In the genomic region with DNA sequence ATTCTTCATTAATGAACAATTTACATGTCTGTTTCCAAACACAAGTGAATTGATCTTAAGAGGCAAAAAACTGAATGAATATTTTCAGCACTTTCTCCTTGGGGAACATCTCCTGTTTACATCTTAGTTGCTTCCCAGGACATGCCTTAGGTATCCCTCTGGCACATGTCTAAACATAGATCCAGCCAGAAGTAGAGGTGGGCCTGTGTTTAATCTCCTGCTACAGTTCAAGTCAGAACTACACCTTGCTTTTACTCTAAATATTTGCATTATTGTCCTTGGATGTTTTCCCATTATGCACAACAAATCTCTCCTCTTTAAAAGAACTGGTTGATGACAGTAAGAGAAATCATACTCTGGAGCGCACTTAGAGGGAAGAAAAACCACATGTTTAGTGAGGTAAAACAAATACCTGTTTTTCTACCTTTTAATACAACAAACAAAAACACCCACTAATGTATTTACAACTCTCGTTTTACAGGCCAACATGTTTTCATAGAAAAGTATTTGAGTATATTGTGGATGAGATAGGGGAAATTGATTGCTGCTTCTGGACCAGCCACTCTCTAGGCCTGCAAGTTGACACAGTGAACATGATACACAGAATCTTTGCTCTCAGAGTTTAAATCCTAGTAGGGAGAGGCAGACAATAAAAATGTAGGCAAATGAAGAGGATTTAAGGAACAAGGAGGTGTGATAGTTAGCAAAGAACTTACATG, we compare ENCODE assay signal across 2 cellular contexts.
TF ChIP-seq lines count a peak whose summit lies in the region.

No MANE protein-coding gene starts in this region.

TF ChIP-seq in HEK293, 187 proteins besides CTCF, POLR2A, EP300 and RAD21:
- TF ChIP-seq WT1 (tag by site-specific recombination; IDR thresholded peaks at IDR 0.05) (peak; percentile 35; the same call in 1 of the 2 replicates), REPIN1 (tag by site-specific recombination; IDR thresholded peaks at IDR 0.05; ENCODE audit: low read depth) (no peak), RBAK (tag by site-specific recombination; IDR thresholded peaks at IDR 0.05) (no peak), ZNF2 (tag by site-specific recombination; IDR thresholded peaks at IDR 0.05) (no peak), ZBTB17 (tag by site-specific recombination; IDR thresholded peaks at IDR 0.05) (peak; percentile 37; the same call in 1 of the 2 replicates), ZNF501 (tag by site-specific recombination; IDR thresholded peaks at IDR 0.05) (no peak), ZNF140 (tag by site-specific recombination; IDR thresholded peaks at IDR 0.05) (no peak), ZNF596 (tag by site-specific recombination; IDR thresholded peaks at IDR 0.05) (no peak), FEZF1 (tag by site-specific recombination; IDR thresholded peaks at IDR 0.05) (peak; percentile 18; the same call in 1 of the 2 replicates), ZNF366 (tag by site-specific recombination; conservative IDR thresholded peaks at IDR 0.05) (no peak)
- TF ChIP-seq, protein P1, sequence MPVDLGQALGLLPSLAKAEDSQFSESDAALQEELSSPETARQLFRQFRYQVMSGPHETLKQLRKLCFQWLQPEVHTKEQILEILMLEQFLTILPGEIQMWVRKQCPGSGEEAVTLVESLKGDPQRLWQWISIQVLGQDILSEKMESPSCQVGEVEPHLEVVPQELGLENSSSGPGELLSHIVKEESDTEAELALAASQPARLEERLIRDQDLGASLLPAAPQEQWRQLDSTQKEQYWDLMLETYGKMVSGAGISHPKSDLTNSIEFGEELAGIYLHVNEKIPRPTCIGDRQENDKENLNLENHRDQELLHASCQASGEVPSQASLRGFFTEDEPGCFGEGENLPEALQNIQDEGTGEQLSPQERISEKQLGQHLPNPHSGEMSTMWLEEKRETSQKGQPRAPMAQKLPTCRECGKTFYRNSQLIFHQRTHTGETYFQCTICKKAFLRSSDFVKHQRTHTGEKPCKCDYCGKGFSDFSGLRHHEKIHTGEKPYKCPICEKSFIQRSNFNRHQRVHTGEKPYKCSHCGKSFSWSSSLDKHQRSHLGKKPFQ (tag by site-specific recombination; IDR thresholded peaks at IDR 0.05) = no peak
- TF ChIP-seq, protein P2, sequence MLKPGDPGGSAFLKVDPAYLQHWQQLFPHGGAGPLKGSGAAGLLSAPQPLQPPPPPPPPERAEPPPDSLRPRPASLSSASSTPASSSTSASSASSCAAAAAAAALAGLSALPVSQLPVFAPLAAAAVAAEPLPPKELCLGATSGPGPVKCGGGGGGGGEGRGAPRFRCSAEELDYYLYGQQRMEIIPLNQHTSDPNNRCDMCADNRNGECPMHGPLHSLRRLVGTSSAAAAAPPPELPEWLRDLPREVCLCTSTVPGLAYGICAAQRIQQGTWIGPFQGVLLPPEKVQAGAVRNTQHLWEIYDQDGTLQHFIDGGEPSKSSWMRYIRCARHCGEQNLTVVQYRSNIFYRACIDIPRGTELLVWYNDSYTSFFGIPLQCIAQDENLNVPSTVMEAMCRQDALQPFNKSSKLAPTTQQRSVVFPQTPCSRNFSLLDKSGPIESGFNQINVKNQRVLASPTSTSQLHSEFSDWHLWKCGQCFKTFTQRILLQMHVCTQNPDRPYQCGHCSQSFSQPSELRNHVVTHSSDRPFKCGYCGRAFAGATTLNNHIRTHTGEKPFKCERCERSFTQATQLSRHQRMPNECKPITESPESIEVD (tag by site-specific recombination; IDR thresholded peaks at IDR 0.05) = peak; percentile 99
- TF ChIP-seq, protein P3, sequence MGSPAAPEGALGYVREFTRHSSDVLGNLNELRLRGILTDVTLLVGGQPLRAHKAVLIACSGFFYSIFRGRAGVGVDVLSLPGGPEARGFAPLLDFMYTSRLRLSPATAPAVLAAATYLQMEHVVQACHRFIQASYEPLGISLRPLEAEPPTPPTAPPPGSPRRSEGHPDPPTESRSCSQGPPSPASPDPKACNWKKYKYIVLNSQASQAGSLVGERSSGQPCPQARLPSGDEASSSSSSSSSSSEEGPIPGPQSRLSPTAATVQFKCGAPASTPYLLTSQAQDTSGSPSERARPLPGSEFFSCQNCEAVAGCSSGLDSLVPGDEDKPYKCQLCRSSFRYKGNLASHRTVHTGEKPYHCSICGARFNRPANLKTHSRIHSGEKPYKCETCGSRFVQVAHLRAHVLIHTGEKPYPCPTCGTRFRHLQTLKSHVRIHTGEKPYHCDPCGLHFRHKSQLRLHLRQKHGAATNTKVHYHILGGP (tag by site-specific recombination; IDR thresholded peaks at IDR 0.05) = 0 out of 2 replicates have a peak, but pooled peaks have one; percentile 22

TF ChIP-seq in GM12878, 131 proteins besides CTCF, POLR2A, EP300 and RAD21:
- no peak for TF ChIP-seq ASH2L (IDR thresholded peaks at IDR 0.05; ENCODE audit: borderline replicate concordance, low read depth)
- no peak for TF ChIP-seq NR2C2 (IDR thresholded peaks at IDR 0.05; ENCODE audit: borderline replicate concordance, control insufficient read depth, insufficient read length, low read depth)
- TF ChIP-seq JUND (IDR thresholded peaks at IDR 0.05; ENCODE audit: low read depth, low read length) = no peak
- no peak for TF ChIP-seq EZH2 (IDR thresholded peaks at IDR 0.05; ENCODE audit: borderline replicate concordance, control insufficient read depth, low read depth, low read length)
- TF ChIP-seq CBFB (IDR thresholded peaks at IDR 0.05; ENCODE audit: low read depth) = no peak
- no peak for TF ChIP-seq ETV6 (conservative IDR thresholded peaks at IDR 0.05 in 1 of 2, IDR thresholded peaks at IDR 0.05 in 1 of 2; ENCODE audit: borderline replicate concordance in 1 of 2, low read depth in 1 of 2)
- TF ChIP-seq, protein P4, sequence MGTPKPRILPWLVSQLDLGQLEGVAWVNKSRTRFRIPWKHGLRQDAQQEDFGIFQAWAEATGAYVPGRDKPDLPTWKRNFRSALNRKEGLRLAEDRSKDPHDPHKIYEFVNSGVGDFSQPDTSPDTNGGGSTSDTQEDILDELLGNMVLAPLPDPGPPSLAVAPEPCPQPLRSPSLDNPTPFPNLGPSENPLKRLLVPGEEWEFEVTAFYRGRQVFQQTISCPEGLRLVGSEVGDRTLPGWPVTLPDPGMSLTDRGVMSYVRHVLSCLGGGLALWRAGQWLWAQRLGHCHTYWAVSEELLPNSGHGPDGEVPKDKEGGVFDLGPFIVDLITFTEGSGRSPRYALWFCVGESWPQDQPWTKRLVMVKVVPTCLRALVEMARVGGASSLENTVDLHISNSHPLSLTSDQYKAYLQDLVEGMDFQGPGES (IDR thresholded peaks at IDR 0.05) = no peak
